Comparison of ENCODE assay signal across 1 cellular context in the genomic region with DNA sequence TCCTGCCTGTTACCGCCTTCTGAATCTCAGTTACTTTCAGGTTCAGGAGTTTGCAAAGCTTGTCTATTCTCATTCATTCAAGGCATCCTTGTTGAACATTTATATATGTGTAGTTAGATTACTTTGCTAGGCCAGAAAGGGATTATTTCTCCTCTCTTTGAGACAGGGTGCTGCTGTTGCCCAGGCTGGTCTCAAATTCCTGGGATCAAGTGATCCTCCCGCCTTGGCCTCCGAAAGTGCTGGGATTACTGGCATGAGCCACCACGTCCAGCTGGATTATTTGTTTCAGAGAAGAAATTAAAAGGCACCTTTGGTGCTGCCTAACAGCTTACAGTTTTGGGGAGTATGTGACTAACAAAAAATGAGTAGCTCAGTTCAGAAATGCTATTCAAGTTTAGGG.
TF ChIP-seq lines count a peak whose summit lies in the region.

No MANE protein-coding gene starts in this region.

TF ChIP-seq in IMR-90, 13 proteins besides CTCF, POLR2A, EP300 and RAD21:
- TF ChIP-seq, protein P1, sequence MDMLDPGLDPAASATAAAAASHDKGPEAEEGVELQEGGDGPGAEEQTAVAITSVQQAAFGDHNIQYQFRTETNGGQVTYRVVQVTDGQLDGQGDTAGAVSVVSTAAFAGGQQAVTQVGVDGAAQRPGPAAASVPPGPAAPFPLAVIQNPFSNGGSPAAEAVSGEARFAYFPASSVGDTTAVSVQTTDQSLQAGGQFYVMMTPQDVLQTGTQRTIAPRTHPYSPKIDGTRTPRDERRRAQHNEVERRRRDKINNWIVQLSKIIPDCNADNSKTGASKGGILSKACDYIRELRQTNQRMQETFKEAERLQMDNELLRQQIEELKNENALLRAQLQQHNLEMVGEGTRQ (IDR thresholded peaks at IDR 0.05; ENCODE audit: low read depth, low read length): no peak
- TF ChIP-seq MAZ (IDR thresholded peaks at IDR 0.05; ENCODE audit: borderline replicate concordance, low read depth, low read length): no peak
- no peak for TF ChIP-seq RFX5 (IDR thresholded peaks at IDR 0.05; ENCODE audit: low read depth, low read length)
- TF ChIP-seq CEBPB (IDR thresholded peaks at IDR 0.05; ENCODE audit: low read depth, low read length): no peak
- TF ChIP-seq BHLHE40 (IDR thresholded peaks at IDR 0.05; ENCODE audit: low read depth, low read length): no peak
- TF ChIP-seq SMC3 (IDR thresholded peaks at IDR 0.05; ENCODE audit: low read depth, low read length): no peak
- no peak for TF ChIP-seq MAFK (IDR thresholded peaks at IDR 0.05; ENCODE audit: low read depth, low read length)
- TF ChIP-seq RCOR1 (IDR thresholded peaks at IDR 0.05; ENCODE audit: insufficient replicate concordance, low read length): no peak
- TF ChIP-seq NFE2L2 (IDR thresholded peaks at IDR 0.05; ENCODE audit: low read depth, low read length): no peak
- no peak for TF ChIP-seq FOS (IDR thresholded peaks at IDR 0.05; ENCODE audit: low read depth, low read length)
- TF ChIP-seq CHD1 (IDR thresholded peaks at IDR 0.05; ENCODE audit: low read depth, low read length): no peak
- no peak for TF ChIP-seq MXI1 (IDR thresholded peaks at IDR 0.05; ENCODE audit: borderline replicate concordance, low read depth, low read length)
- TF ChIP-seq ELK1 (IDR thresholded peaks at IDR 0.05; ENCODE audit: borderline replicate concordance, low read depth, low read length): no peak
